ENCODE assay signal across 15 cellular contexts in genomic region chr18:57738078-57738477, GRCh38.
DNase-seq lines count a peak whose midpoint lies in the region; ATAC-seq and TF ChIP-seq lines count a peak whose summit lies in the region.
"Had no signal": no experiment of that assay in that cellular context is flagged by ENCODE, and none has a peak within 500 bp of the region (broad histone marks: within the 10 kb centered on the region; RNA-seq: fewer than 3 reads in every experiment).

No MANE protein-coding gene starts in this region.

- in situ Hi-C loops in GM13976 (cut with MboI; ENCODE audit: low sequenced_read_pairs, unreplicated experiment), result no loop called here

- H3K4me1 Mint-ChIP-seq in Calu3 (ENCODE audit: low read depth, unreplicated experiment), result peaks cover 29% of the 10 kb centered on the region

- no peaks in the 10 kb centered on the region for H3K36me3 ChIP-seq in prostate gland
- H3K36me3 ChIP-seq: Peyer's patch had no signal

- ATAC-seq in left ventricle myocardium superior (peak; percentile 41), GM21786 (IDR thresholded peaks at IDR 0.05; ENCODE audit: unreplicated experiment) (no peak)

- TF ChIP-seq CTCF in Calu3 (IDR thresholded peaks at IDR 0.05; ENCODE audit: unreplicated experiment) (no peak), prostate gland (IDR thresholded peaks at IDR 0.05) (no peak), GM13976 (IDR thresholded peaks at IDR 0.05; ENCODE audit: borderline replicate concordance, control extremely low read depth, extremely low read depth, insufficient read depth, missing control alignments) (no peak)

- peaks cover 3% of the 10 kb centered on the region for H3K4me1 ChIP-seq in prostate gland (replicated peaks)

- peaks cover 2% of the 10 kb centered on the region for H3K9me3 Mint-ChIP-seq in Calu3 (ENCODE audit: low read depth, unreplicated experiment)

- H3K9me3 ChIP-seq in prostate gland, result no peaks in the 10 kb centered on the region
- H3K9me3 ChIP-seq: Peyer's patch had no signal

- TF ChIP-seq POLR2A in prostate gland (IDR thresholded peaks at IDR 0.05), result no peak

- no peak overlapping the region for H3K4me3 ChIP-seq in skin epidermis
- H3K4me3 ChIP-seq in prostate gland, result no peak overlapping the region
- H3K4me3 ChIP-seq: Peyer's patch had no signal

- no peaks in the 10 kb centered on the region for H3K27me3 Mint-ChIP-seq in Calu3 (ENCODE audit: unreplicated experiment)

- BruUV-seq in Calu3 (replicated peaks; lab: Mats Ljungman, UMichigan), result no TSS peak

- DNase-seq in Calu3, result peak; percentile 43
- peak; percentile 73 for DNase-seq in amniotic epithelial cell (ENCODE audit: low read depth)
- DNase-seq in left ventricle myocardium superior, result no peak
- DNase-seq in prostate gland (ENCODE audit: low spot score), result no peak
- DNase-seq in dermis blood vessel endothelial cell, result no peak
- no peak for DNase-seq in GM13976 (ENCODE audit: low spot score)
- DNase-seq: activated CD4-positive, alpha-beta T cell treated with anti-CD3 and anti-CD28 coated beads, Interleukin-2, amount 50 U/mL, for 1 hour; activated T-cell treated with anti-CD3 and anti-CD28 coated beads, Interleukin-2, amount 50 U/mL, for 48 hours; DMS79 treated with DMSO at 0.1 percent for 48 hours; NCI-H510A; stimulated activated CD4-positive, alpha-beta T cell treated with anti-CD3 and anti-CD28 coated beads, Interleukin-15, amount 100 ng/mL, for 24 hours; T-helper 2 cell had no signal

- H3K27ac Mint-ChIP-seq in Calu3 (ENCODE audit: unreplicated experiment), result peak overlapping the region; percentile 87

- peaks cover 3% of the 10 kb centered on the region for H3K36me3 Mint-ChIP-seq in Calu3 (ENCODE audit: insufficient read depth, unreplicated experiment)

- intact Hi-C loops in Calu3 (cut with micrococcal nuclease; ENCODE audit: unreplicated experiment), result no loop called here
- intact Hi-C loops in left ventricle myocardium superior (cut with micrococcal nuclease), result no loop called here
- intact Hi-C loops in prostate gland (cut with DNase I), result no loop called here

- CTCF ChIA-PET in Calu3 (lab: Charles Lee), result interaction anchor here (0.9 to 1.8 kb wide), 6 partner anchors 9 to 103 kb away, joined by 3 to 11 read pairs (median 4); no protein-coding TSS in a partner anchor

- peak overlapping the region in 11 of 21 experiments; percentile 11 to 78 (median 44) for H3K27ac ChIP-seq in skin epidermis
- H3K27ac ChIP-seq in prostate gland, result peak overlapping the region in 1 of 2 donors; percentile 38

- no peaks in the 10 kb centered on the region for H3K27me3 ChIP-seq in prostate gland (replicated peaks; ENCODE audit: insufficient read depth)
- H3K27me3 ChIP-seq: Peyer's patch had no signal

- 60% methylated on average over 7 of the region's 7 CpGs for WGBS in prostate gland

- peak overlapping the region; percentile 60 for H3K4me3 Mint-ChIP-seq in Calu3 (ENCODE audit: low read depth, unreplicated experiment)

Comparison
In these comparisons a context has a peak if more than half of its experiments do, and no peak if none do; other contexts are left out.
1. DNase-seq: peak in Calu3 (single experiment) and amniotic epithelial cell (single experiment); none in left ventricle myocardium superior (single experiment), prostate gland (single experiment), dermis blood vessel endothelial cell (single experiment) and GM13976 (single experiment).